Comparison of ENCODE assay signal across 8 cellular contexts in genomic region chr1:231420959-231421615, GRCh38. TPM values are rescaled to one million over a fixed set of nuclear protein-coding genes. Genes with fewer than 3 reads are reported as not detected.
DNase-seq lines count a peak whose midpoint lies in the region; ATAC-seq and TF ChIP-seq lines count a peak whose summit lies in the region.

No MANE protein-coding gene starts in this region.

- peak overlapping the region; percentile 89 for H3K4me2 ChIP-seq in IMR-90 (ENCODE audit: low read depth, low read length)

- peak overlapping the region; percentile 98 for H3K27ac ChIP-seq in IMR-90 (ENCODE audit: insufficient read depth, low read length)

- intact Hi-C loops in IMR-90 (cut with micrococcal nuclease) (loop anchor here (1.0 to 5.0 kb wide), 6 partner anchors 26 to 179 kb away; partner anchors contain the start of gene GNPAT), left colon (cut with DNase I, micrococcal nuclease) (no loop called here)

- H4K8ac ChIP-seq in IMR-90 (ENCODE audit: low read depth in 2 of 2, low read length in 2 of 2): peak overlapping the region; percentile 6 to 47; a peak in 2 of 4 replicates

- H3K9ac ChIP-seq in IMR-90 (ENCODE audit: low read depth, low read length): peak overlapping the region; percentile 90

- H3K56ac ChIP-seq in IMR-90 (ENCODE audit: extremely low read depth, insufficient read depth, low read length): peak overlapping the region; percentile 36

- TF ChIP-seq CTCF in IMR-90 (conservative IDR thresholded peaks at IDR 0.05; ENCODE audit: low read depth, low read length) (no peak), WI38 (IDR thresholded peaks at IDR 0.05; ENCODE audit: low read depth, low read length) (no peak)

- no peaks in the 10 kb centered on the region; the same call in 1 of the 2 replicates for H3K36me3 ChIP-seq in IMR-90 (ENCODE audit: control insufficient read depth, insufficient read depth, low read length)

- H3K4me1 ChIP-seq in IMR-90 (ENCODE audit: control insufficient read depth, insufficient read depth, low read length): peaks cover 7% of the 10 kb centered on the region

- POLR2A ChIA-PET in IMR-90 (lab: Charles Lee; ENCODE audit: unreplicated experiment): no interaction called here

- H3K79me1 ChIP-seq in IMR-90 (ENCODE audit: low read depth in 1 of 2, low read length in 2 of 2): peaks cover 0 to 41% of the 10 kb centered on the region in 2 experiments; a peak in 2 of 4 replicates

- peak overlapping the region; percentile 80 for H2AK5ac ChIP-seq in IMR-90 (ENCODE audit: low read depth, low read length)

- TF ChIP-seq POLR2A in IMR-90 (IDR thresholded peaks at IDR 0.05; ENCODE audit: low read depth, low read length): no peak

- H4K20me1 ChIP-seq in IMR-90 (ENCODE audit: insufficient read depth, low read length): peaks cover 49% of the 10 kb centered on the region

- peak overlapping the region; percentile 92 for H2AFZ ChIP-seq in IMR-90 (replicated peaks; ENCODE audit: low read length, poor library complexity)

- H3K4me3 ChIP-seq in IMR-90 (ENCODE audit: insufficient read depth, low read depth, low read length) (peak overlapping the region; percentile 78), WI38 (ENCODE audit: low read depth, low read length) (peak overlapping the region; percentile 87)

- H2AK9ac ChIP-seq in IMR-90 (replicated peaks; ENCODE audit: low read depth, low read length, poor library complexity): peak overlapping the region; percentile 89

- dilution Hi-C loops in IMR-90 (cut with HindIII; ENCODE audit: low sequenced_read_pairs, unreplicated experiment): no loop called here

- in situ Hi-C loops in IMR-90 (cut with MboI; ENCODE audit: low sequenced_read_pairs): loop anchor here (5.0 kb wide), 1 partner anchor 59 kb away; no protein-coding TSS in a partner anchor

- H2BK120ac ChIP-seq in IMR-90 (ENCODE audit: low read depth, low read length): peak overlapping the region; percentile 6; the same call in 1 of the 2 replicates

- H4K5ac ChIP-seq in IMR-90 (ENCODE audit: low read depth, low read length): peak overlapping the region; percentile 11

- H3K9me3 ChIP-seq in IMR-90 (ENCODE audit: control insufficient read depth, insufficient read depth, low read length): no peaks in the 10 kb centered on the region

- peak overlapping the region; percentile 5; the same call in 1 of the 2 replicates for H3K18ac ChIP-seq in IMR-90 (ENCODE audit: low read depth, low read length)

- peak overlapping the region; percentile 65 for H3K4ac ChIP-seq in IMR-90 (ENCODE audit: low read depth, low read length)

- peak; percentile 6; the same call in 1 of the 2 replicates for TF ChIP-seq RAD21 in IMR-90 (IDR thresholded peaks at IDR 0.05; ENCODE audit: low read length)

- peak overlapping the region; percentile 98 for H2BK5ac ChIP-seq in IMR-90 (ENCODE audit: low read depth, low read length, poor library complexity, severe bottlenecking)

- peaks cover 4% of the 10 kb centered on the region; the same call in 1 of the 2 replicates for H3K9me1 ChIP-seq in IMR-90 (ENCODE audit: insufficient read depth, low read length)

- peak overlapping the region; percentile 52; the same call in 1 of the 2 replicates for H4K91ac ChIP-seq in IMR-90 (ENCODE audit: insufficient read depth, low read depth, low read length)

- no peak overlapping the region for H2BK15ac ChIP-seq in IMR-90 (ENCODE audit: low read depth, low read length)

- H3K23ac ChIP-seq in IMR-90 (ENCODE audit: low read depth, low read length): peak overlapping the region; percentile 95

- H3K27me3 ChIP-seq in IMR-90 (ENCODE audit: control insufficient read depth, insufficient read depth, low read length): no peaks in the 10 kb centered on the region

- no peak overlapping the region for H2BK20ac ChIP-seq in IMR-90 (ENCODE audit: low read depth, low read length)

- DNase-seq in DMS53 (lab: John Stamatoyannopoulos, UW): peak; percentile 72
- peak; percentile 48 for DNase-seq in IMR-90
- DNase-seq in cerebellum (ENCODE audit: low spot score): peak; percentile 28
- peak; percentile 41 to 56 for DNase-seq in left colon
- peak; percentile 47 for DNase-seq in stimulated activated CD4-positive, alpha-beta T cell treated with anti-CD3 and anti-CD28 coated beads, Interleukin-4, amount 100 ng/mL, for 1 hour
- no peak for DNase-seq in NCI-H2196 (lab: John Stamatoyannopoulos, UW; ENCODE audit: unreplicated experiment)

- ATAC-seq in GM21528 (IDR thresholded peaks at IDR 0.05; ENCODE audit: low FRiP score, unreplicated experiment): peak; percentile 14
- peak; percentile 4 for ATAC-seq in IMR-90 (ENCODE audit: low read depth)
- ATAC-seq in left colon: peak; percentile 14

- CTCF ChIA-PET in IMR-90 (lab: Yijun Ruan, JAX): interaction anchor here (0.5 kb wide), 1 partner anchor 196 kb away, joined by 3 read pairs; no protein-coding TSS in a partner anchor

- peak overlapping the region; percentile 91 for H3K14ac ChIP-seq in IMR-90 (replicated peaks; ENCODE audit: low read depth, low read length)

- 0% methylated on average over 45 of the region's 71 CpGs; no CpG with 5 or more reads in 1 of the 2 experiments for WGBS in IMR-90 (ENCODE audit: extremely low coverage in 2 of 2, insufficient read length in 1 of 2), 2 experiments

- BruUV-seq in IMR-90 (replicated peaks; lab: Mats Ljungman, UMichigan): TSS peak; percentile 51

TF ChIP-seq in IMR-90, 13 proteins besides CTCF, POLR2A, EP300 and RAD21:
- TF ChIP-seq CHD1 (IDR thresholded peaks at IDR 0.05; ENCODE audit: low read depth, low read length) (0 out of 2 replicates have a peak, but pooled peaks have one; percentile 28), MXI1 (IDR thresholded peaks at IDR 0.05; ENCODE audit: borderline replicate concordance, low read depth, low read length) (0 out of 2 replicates have a peak, but pooled peaks have one; percentile 17), RCOR1 (IDR thresholded peaks at IDR 0.05; ENCODE audit: insufficient replicate concordance, low read length) (no peak), USF2 (IDR thresholded peaks at IDR 0.05; ENCODE audit: low read depth, low read length) (no peak)

RNA-seq across cellular contexts. Expression of gene EGLN1, which starts 1.0 kb away (rescaled TPM):
- total RNA-seq in IMR-90 (2012; rRNA removed): 26.9 and 66.4 TPM in 2 replicates
- polyA plus RNA-seq in IMR-90 (2012; rRNA removed): 18.1 and 25.7 TPM in 2 replicates
- 5.9 and 11.1 TPM in 2 replicates for polyA plus RNA-seq in IMR-90 (2012; cell fraction: cytosol; rRNA removed)
- polyA plus RNA-seq in IMR-90 (2012; cell fraction: nucleus; rRNA removed; ENCODE audit: low replicate concordance): 7.3 and 10.0 TPM in 2 replicates
- total RNA-seq in cerebellum: 54.9 TPM
- 10 to 100 TPM; 40.6 to 63.1 TPM for total RNA-seq in left colon
